Comparison of ENCODE assay signal across 11 cellular contexts in genomic region chr5:181114844-181115778, GRCh38. TPM values are rescaled to one million over a fixed set of nuclear protein-coding genes. Genes with fewer than 3 reads are reported as not detected.
DNase-seq lines count a peak whose midpoint lies in the region; ATAC-seq, FAIRE-seq and TF ChIP-seq lines count a peak whose summit lies in the region.
"Had no signal": no experiment of that assay in that cellular context is flagged by ENCODE, and none has a peak within 500 bp of the region (broad histone marks: within the 10 kb centered on the region; RNA-seq: fewer than 3 reads in every experiment).

No MANE protein-coding gene starts in this region.

- TF ChIP-seq POLR2A in GM12891 (IDR thresholded peaks at IDR 0.05; ENCODE audit: low read depth, low read length), result no peak

- TF ChIP-seq CTCF in AG04449 (IDR thresholded peaks at IDR 0.05; ENCODE audit: insufficient read depth, low read length, missing control alignments) (no peak), HFF-Myc (IDR thresholded peaks at IDR 0.05; ENCODE audit: low read depth, low read length, missing control alignments) (no peak)

- no peak for ATAC-seq in left lobe of liver
- ATAC-seq in left colon, result no peak

- FAIRE-seq in GM12891 (lab: Jason Lieb, UNC), result no peak

- POLR2A ChIA-PET in AG04449 (lab: Yijun Ruan, JAX), result no interaction called here

- in situ Hi-C loops in T47D (cut with HindIII; ENCODE audit: low pct_unique_long_range_greater_than_20kb, low sequenced_read_pairs), result no loop called here

- CTCF ChIA-PET in AG04449 (lab: Yijun Ruan, JAX), result no interaction called here

- DNase-seq in AG04449 (ENCODE audit: low read depth, low spot score), result no peak
- no peak for DNase-seq in HFF-Myc (ENCODE audit: extremely low read depth, low read depth)
- peak; percentile 64 to 80 for DNase-seq in T47D (ENCODE audit: low read depth in 1 of 2, low spot score in 1 of 2)
- DNase-seq in left lobe of liver (ENCODE audit: low spot score), result peak; percentile 27
- DNase-seq in HuH-7 (ENCODE audit: low spot score), result no peak
- DNase-seq in activated gamma-delta T cell treated with Interleukin-2 at 50 U/mL for 16 hours, result no peak
- no peak for DNase-seq in left colon
- DNase-seq in GM12891 (ENCODE audit: insufficient read length, low spot score), result no peak
- DNase-seq: amygdala, NCI-H510A had no signal

- H3K4me3 ChIP-seq in AG04449 (ENCODE audit: low read depth, low read length) (peak overlapping the region; percentile 38), HFF-Myc (replicated peaks; ENCODE audit: low read depth, low read length) (peak overlapping the region; percentile 31)
- H3K4me3 ChIP-seq: thoracic aorta had no signal

- intact Hi-C loops in left colon (cut with DNase I, micrococcal nuclease), result no loop called here

TF ChIP-seq in GM12891, 5 proteins besides CTCF, POLR2A, EP300 and RAD21:
- no peak for TF ChIP-seq PAX5 (IDR thresholded peaks at IDR 0.05; ENCODE audit: insufficient read depth, low read length, severe bottlenecking)

RNA-seq across cellular contexts. Expression of gene OR2V1, which starts 15.9 kb away (rescaled TPM):
- not detected for total RNA-seq in left lobe of liver
- not detected for total RNA-seq in left colon
- 0.17 TPM for polyA plus RNA-seq in GM12891 (2012; ENCODE audit: low read depth, missing spikeins)
- total RNA-seq: thoracic aorta had no signal

RNA-seq across cellular contexts. Expression of gene OR2V2, which starts 32.3 kb away (rescaled TPM):
- total RNA-seq in left lobe of liver (not detected), left colon (not detected)
- polyA plus RNA-seq in GM12891 (2012; ENCODE audit: low read depth, missing spikeins), result 0.06 TPM
- total RNA-seq: thoracic aorta had no signal

Comparison
In these comparisons a context has a peak if more than half of its experiments do, and no peak if none do; other contexts are left out.
1. DNase-seq: peak in T47D (2 of 2) and left lobe of liver (single experiment); none in AG04449 (single experiment), HFF-Myc (single experiment), HuH-7 (single experiment), activated gamma-delta T cell treated with Interleukin-2 at 50 U/mL for 16 hours (single experiment), left colon (0 of 2) and GM12891 (single experiment).